Comparison of ENCODE assay signal across 7 cellular contexts in the genomic region with DNA sequence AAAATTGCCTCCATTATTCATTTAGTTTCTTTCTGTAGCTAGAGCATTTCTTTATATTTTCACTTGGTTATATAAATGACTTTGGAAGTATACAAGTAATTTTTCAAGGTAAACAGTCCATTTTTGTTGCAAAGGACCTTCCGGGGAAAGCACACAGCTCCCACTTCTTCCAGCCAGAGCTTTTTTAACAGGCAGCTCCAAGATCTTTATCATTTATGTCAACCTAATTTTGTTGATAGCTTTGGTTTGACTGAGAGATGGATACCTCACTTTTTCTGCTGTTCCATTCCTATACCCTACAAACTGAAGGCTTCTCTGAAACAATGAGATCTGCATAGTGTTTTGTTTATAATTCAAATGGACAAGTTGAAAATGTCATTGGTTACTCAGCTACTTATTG.
"Had no signal": no experiment of that assay in that cellular context is flagged by ENCODE, and none has a peak within 500 bp of the region (broad histone marks: within the 10 kb centered on the region; RNA-seq: fewer than 3 reads in every experiment).

No MANE protein-coding gene starts in this region.

- H3K36me3 ChIP-seq: HAP-1 had no signal

- DNase-seq: GOT3, H7, HFFc6 had no signal

- H3K9me3 ChIP-seq: HAP-1 had no signal

- ATAC-seq: HCT116, HepG2 had no signal

- H3K27ac ChIP-seq: HL-60 had no signal

- H3K4me3 ChIP-seq: HAP-1 had no signal
